ENCODE assay signal across 8 cellular contexts in genomic region chr7:100673942-100674431, GRCh38. TPM values are rescaled to one million over a fixed set of nuclear protein-coding genes. Genes with fewer than 3 reads are reported as not detected.
DNase-seq lines count a peak whose midpoint lies in the region; ATAC-seq, FAIRE-seq and TF ChIP-seq lines count a peak whose summit lies in the region.

No MANE protein-coding gene starts in this region.

- H3K9me1 ChIP-seq in K562 (ENCODE audit: control insufficient read depth, insufficient read depth, low read length) = no peaks in the 10 kb centered on the region

- H3K4me3 ChIP-seq in H7 (ENCODE audit: insufficient read depth, low read depth, low read length) = peak overlapping the region; percentile 88
- peak overlapping the region; percentile 99 for H3K4me3 ChIP-seq in K562

- peak; percentile 4 for ATAC-seq in K562

- peak overlapping the region; percentile 92 to 96 (median 93) for H3K4me3 Mint-ChIP-seq in immature natural killer cell

- peak overlapping the region; percentile 88 for H3K27ac ChIP-seq in C4-2B
- peak overlapping the region; percentile 98 for H3K27ac ChIP-seq in K562 (ENCODE audit: extremely low read depth, low read depth, low read length)

- H3K36me3 Mint-ChIP-seq in immature natural killer cell = peaks cover 0 to 7% (median 0%) of the 10 kb centered on the region in 3 donors

- H3K4me1 Mint-ChIP-seq in immature natural killer cell = peaks cover 7 to 16% of the 10 kb centered on the region in 2 donors

- peak overlapping the region; percentile 89 for H2AFZ ChIP-seq in K562 (ENCODE audit: low read depth, low read length)

- DNase-seq in H7 (peak; percentile 80), RKO (ENCODE audit: low spot score) (peak; percentile 55), K562 (ENCODE audit: extremely low read depth in 1 of 4, low spot score in 3 of 4) (peak; percentile 65 to 71 (median 68)), immature natural killer cell (no peak), SHP77 (lab: John Stamatoyannopoulos, UW) (no peak), NCI-H1105 treated with DMSO at 0.1 percent for 48 hours (lab: John Stamatoyannopoulos, UW) (no peak)
- DNase-seq in stimulated activated CD8-positive, alpha-beta memory T cell treated with anti-CD3 and anti-CD28 coated beads, Interleukin-4, amount 100 ng/mL, for 24 hours (ENCODE audit: low read depth) = peak; percentile 44

- H3K4me2 ChIP-seq in K562 (ENCODE audit: insufficient read depth, low read length) = peak overlapping the region; percentile 88

- peaks cover 11% of the 10 kb centered on the region; the same call in 1 of the 2 replicates for H4K20me1 ChIP-seq in K562 (replicated peaks; ENCODE audit: control insufficient read depth, insufficient read depth, low read length)

- peak overlapping the region; percentile 93 to 98 for H3K9ac ChIP-seq in K562 (ENCODE audit: insufficient read depth in 1 of 2, low read depth in 2 of 2, low read length in 2 of 2)

- 2% methylated on average over 32 of the region's 35 CpGs for WGBS in K562 (ENCODE audit: insufficient coverage, low coverage, missing lambda C conversion rate)

- CTCF ChIA-PET in K562 (lab: Yijun Ruan, JAX; ENCODE audit: low intra/inter-chr PET ratio) = interaction anchor here (0.6 to 0.7 kb wide), 2 partner anchors 13 to 69 kb away, joined by 3 to 4 read pairs; no protein-coding TSS in a partner anchor

- in situ Hi-C loops in K562 (cut with MboI) = no loop called here

- H3K27ac Mint-ChIP-seq in immature natural killer cell = peak overlapping the region; percentile 91 to 98 (median 96)

- peaks cover 23 to 35% (median 23%) of the 10 kb centered on the region in 3 donors for H3K27me3 Mint-ChIP-seq in immature natural killer cell (ENCODE audit: low read depth in 3 of 3)

- H3K36me3 ChIP-seq in H7 (replicated peaks; ENCODE audit: control insufficient read depth, insufficient read depth, low read length) = peaks cover 10% of the 10 kb centered on the region
- peaks cover 27% of the 10 kb centered on the region; the same call in 2 of the 3 replicates for H3K36me3 ChIP-seq in K562 (ENCODE audit: control insufficient read depth, insufficient read depth, low read length)

- TF ChIP-seq EP300 in K562 (IDR thresholded peaks at IDR 0.05; ENCODE audit: low read length) = no peak

- H3K9me3 ChIP-seq in K562 (replicated peaks; ENCODE audit: control insufficient read depth, insufficient read depth, low read depth, low read length) = no peaks in the 10 kb centered on the region

- TF ChIP-seq POLR2A in K562 (conservative IDR thresholded peaks at IDR 0.05) = peak; percentile 10; the same call in 1 of the 2 replicates

- H3K79me2 ChIP-seq in K562 (ENCODE audit: control insufficient read depth, insufficient read depth, low read length) = peaks cover 46% of the 10 kb centered on the region

- POLR2A ChIA-PET in K562 (lab: Yijun Ruan, JAX) = interaction anchor here (1.0 to 1.4 kb wide), 2 partner anchors 31 to 34 kb away, joined by 4 to 5 read pairs; no protein-coding TSS in a partner anchor

- intact Hi-C loops in K562 (cut with micrococcal nuclease) = loop anchor here (1.0 to 5.0 kb wide), 4 partner anchors 33 to 69 kb away; partner anchors contain the start of genes MOSPD3 and TFR2

- H3K9me3 Mint-ChIP-seq in immature natural killer cell = no peaks in the 10 kb centered on the region

- 0 out of 4 replicates have a peak, but pooled peaks of 1 of the 2 experiments have one; percentile 0 for TF ChIP-seq RAD21 in K562 (CRISPR knock-in tag; conservative IDR thresholded peaks at IDR 0.05 in 1 of 2, IDR thresholded peaks at IDR 0.05 in 1 of 2)

- H3K27me3 ChIP-seq in H7 (ENCODE audit: control insufficient read depth, insufficient read depth, low read length) = peaks cover 5% of the 10 kb centered on the region
- no peaks in the 10 kb centered on the region for H3K27me3 ChIP-seq in K562 (ENCODE audit: control insufficient read depth in 2 of 2, insufficient read depth in 2 of 2, low read length in 2 of 2)

- TF ChIP-seq CTCF in C4-2B (conservative IDR thresholded peaks at IDR 0.05) (no peak), K562 (IDR thresholded peaks at IDR 0.05 in 2 of 3, conservative IDR thresholded peaks at IDR 0.05 in 1 of 3; ENCODE audit: insufficient read depth in 2 of 3, low read depth in 1 of 3, low read length in 3 of 3) (no peak)

- FAIRE-seq in K562 (lab: Jason Lieb, UNC) = peak; percentile 55

- H3K4me1 ChIP-seq in K562 (replicated peaks in 1 of 2; ENCODE audit: control insufficient read depth in 2 of 2, insufficient read depth in 2 of 2, low read length in 2 of 2) = peaks cover 0 to 60% of the 10 kb centered on the region in 2 experiments; a peak in 4 of 5 replicates

- no TSS peak for BruUV-seq in K562 (replicated peaks; lab: Mats Ljungman, UMichigan)

RNA-seq across cellular contexts. Expression of gene GNB2, which starts 0.4 kb away (rescaled TPM):
- total RNA-seq in H7 (2014; rRNA removed; shearing (Covaris generic)) = 108 and 122 TPM in 2 replicates
- total RNA-seq in K562 (2011; cell fraction: chromatin; rRNA removed; ENCODE audit: low replicate concordance) = 52.2 and 165 TPM in 2 replicates
- total RNA-seq in K562 (2011; cell fraction: nucleolus; rRNA removed) = 119 and 144 TPM in 2 replicates
- total RNA-seq in K562 (2011; cell fraction: nucleoplasm; rRNA removed) = 70.5 and 76.0 TPM in 2 replicates
- total RNA-seq in K562 (2014; rRNA removed) (125 and 171 TPM in 2 replicates), K562 (2014; rRNA removed; fragmentation: Illumina TruSeq; extraction: Trizol) (25.4 and 37.1 TPM in 2 replicates), K562 (2015; rRNA removed; fragmentation: Illumina TruSeq; extraction: Trizol) (74.1 and 78.5 TPM in 2 replicates), K562 (2021) (320 and 323 TPM in 2 replicates)
- polyA plus RNA-seq in K562 (2011; rRNA removed) (83.8 and 104 TPM in 2 replicates), K562 (2014; fragmentation: Illumina TruSeq; extraction: Trizol) (212 and 251 TPM in 2 replicates), K562 (2014; fragmentation: Nextera tagmentation; extraction: Ambion mirVana) (1 to 10 TPM in 1 of 2 experiments, under 1 TPM in 1; 0.65 to 5.2 TPM), K562 (2014; rRNA removed) (189 and 193 TPM in 2 replicates), immature natural killer cell (10 to 100 TPM; 61.4 to 71.8 (median 64.8) TPM)
- 142 and 275 TPM in 2 replicates for polyA plus RNA-seq in K562 (2011; cell fraction: cytosol; rRNA removed)
- 125 and 179 TPM in 2 replicates for polyA plus RNA-seq in K562 (2011; cell fraction: nucleus; rRNA removed)
- 243 and 314 TPM in 2 replicates for polyA plus RNA-seq in K562 (2012)
- polyA minus RNA-seq in K562 (2011; rRNA and poly(A)+ RNA removed) = 21.4 and 50.9 TPM in 2 replicates
- polyA minus RNA-seq in K562 (2011; cell fraction: cytosol; rRNA and poly(A)+ RNA removed) = 89.4 and 98.0 TPM in 2 replicates
- 23.0 and 27.4 TPM in 2 replicates for polyA minus RNA-seq in K562 (2011; cell fraction: nucleus; rRNA and poly(A)+ RNA removed)

RNA-seq across cellular contexts. Expression of gene ACTL6B, which starts 17.7 kb away (rescaled TPM):
- 0.30 and 0.90 TPM in 2 replicates for total RNA-seq in H7 (2014; rRNA removed; shearing (Covaris generic))
- not detected in 2 replicates for total RNA-seq in K562 (2011; cell fraction: chromatin; rRNA removed; ENCODE audit: low replicate concordance)
- not detected in 2 replicates for total RNA-seq in K562 (2011; cell fraction: nucleolus; rRNA removed)
- total RNA-seq in K562 (2011; cell fraction: nucleoplasm; rRNA removed) = not detected in 2 replicates
- not detected in 2 replicates for total RNA-seq in K562 (2014; rRNA removed)
- total RNA-seq in K562 (2014; rRNA removed; fragmentation: Illumina TruSeq; extraction: Trizol) = not detected in 2 replicates
- not detected in 2 replicates for total RNA-seq in K562 (2015; rRNA removed; fragmentation: Illumina TruSeq; extraction: Trizol)
- not detected in 2 replicates for total RNA-seq in K562 (2021)
- polyA plus RNA-seq in K562 (2011; rRNA removed) = not detected in 2 replicates
- not detected in 2 replicates for polyA plus RNA-seq in K562 (2011; cell fraction: cytosol; rRNA removed)
- not detected in 2 replicates for polyA plus RNA-seq in K562 (2011; cell fraction: nucleus; rRNA removed)
- polyA plus RNA-seq in K562 (2012) = not detected in 2 replicates
- polyA plus RNA-seq in K562 (2014; fragmentation: Illumina TruSeq; extraction: Trizol) = not detected in 2 replicates
- not detected for polyA plus RNA-seq in K562 (2014; fragmentation: Nextera tagmentation; extraction: Ambion mirVana)
- not detected in 2 replicates for polyA plus RNA-seq in K562 (2014; rRNA removed)
- not detected in 2 replicates for polyA minus RNA-seq in K562 (2011; rRNA and poly(A)+ RNA removed)
- polyA minus RNA-seq in K562 (2011; cell fraction: cytosol; rRNA and poly(A)+ RNA removed) = not detected in 2 replicates
- polyA minus RNA-seq in K562 (2011; cell fraction: nucleus; rRNA and poly(A)+ RNA removed) = not detected in 2 replicates
- polyA plus RNA-seq in immature natural killer cell = not detected

RNA-seq across cellular contexts. Expression of gene GIGYF1, which starts 20.1 kb away (rescaled TPM):
- total RNA-seq in H7 (2014; rRNA removed; shearing (Covaris generic)) = 48.2 and 66.4 TPM in 2 replicates
- total RNA-seq in K562 (2011; cell fraction: chromatin; rRNA removed; ENCODE audit: low replicate concordance) = 84.5 and 200 TPM in 2 replicates
- total RNA-seq in K562 (2011; cell fraction: nucleolus; rRNA removed) = 145 and 152 TPM in 2 replicates
- total RNA-seq in K562 (2011; cell fraction: nucleoplasm; rRNA removed) = 94.7 and 102 TPM in 2 replicates
- total RNA-seq in K562 (2014; rRNA removed) (30.6 and 33.6 TPM in 2 replicates), K562 (2014; rRNA removed; fragmentation: Illumina TruSeq; extraction: Trizol) (7.7 and 8.0 TPM in 2 replicates), K562 (2015; rRNA removed; fragmentation: Illumina TruSeq; extraction: Trizol) (20.0 and 21.0 TPM in 2 replicates), K562 (2021) (57.8 and 76.2 TPM in 2 replicates)
- polyA plus RNA-seq in K562 (2011; rRNA removed) (9.7 and 12.7 TPM in 2 replicates), K562 (2014; fragmentation: Illumina TruSeq; extraction: Trizol) (16.8 and 24.3 TPM in 2 replicates), K562 (2014; fragmentation: Nextera tagmentation; extraction: Ambion mirVana) (1 to 10 TPM in 1 of 2 experiments, under 1 TPM in 1; 0.56 to 1.6 TPM), K562 (2014; rRNA removed) (39.5 and 59.2 TPM in 2 replicates), immature natural killer cell (1 to 10 TPM in 1 of 3 donors, under 1 TPM in 2; 0.03 to 2.0 (median 0.47) TPM)
- 7.7 and 14.4 TPM in 2 replicates for polyA plus RNA-seq in K562 (2011; cell fraction: cytosol; rRNA removed)
- polyA plus RNA-seq in K562 (2011; cell fraction: nucleus; rRNA removed) = 110 and 242 TPM in 2 replicates
- 26.8 and 38.9 TPM in 2 replicates for polyA plus RNA-seq in K562 (2012)
- polyA minus RNA-seq in K562 (2011; rRNA and poly(A)+ RNA removed) = 3.1 and 4.1 TPM in 2 replicates
- 11.6 and 11.9 TPM in 2 replicates for polyA minus RNA-seq in K562 (2011; cell fraction: cytosol; rRNA and poly(A)+ RNA removed)
- polyA minus RNA-seq in K562 (2011; cell fraction: nucleus; rRNA and poly(A)+ RNA removed) = 40.9 and 52.5 TPM in 2 replicates

RNA-seq across cellular contexts. Expression of gene POP7, which starts 31.9 kb away (rescaled TPM):
- total RNA-seq in H7 (2014; rRNA removed; shearing (Covaris generic)) = 95.0 and 128 TPM in 2 replicates
- 7.9 and 28.1 TPM in 2 replicates for total RNA-seq in K562 (2011; cell fraction: chromatin; rRNA removed; ENCODE audit: low replicate concordance)
- 39.7 and 46.0 TPM in 2 replicates for total RNA-seq in K562 (2011; cell fraction: nucleolus; rRNA removed)
- total RNA-seq in K562 (2011; cell fraction: nucleoplasm; rRNA removed) = 24.5 and 27.6 TPM in 2 replicates
- 150 and 214 TPM in 2 replicates for total RNA-seq in K562 (2014; rRNA removed)
- 46.7 and 49.9 TPM in 2 replicates for total RNA-seq in K562 (2014; rRNA removed; fragmentation: Illumina TruSeq; extraction: Trizol)
- total RNA-seq in K562 (2015; rRNA removed; fragmentation: Illumina TruSeq; extraction: Trizol) = 115 TPM in 2 replicates
- 109 TPM in 2 replicates for total RNA-seq in K562 (2021)
- 43.3 and 68.9 TPM in 2 replicates for polyA plus RNA-seq in K562 (2011; rRNA removed)
- polyA plus RNA-seq in K562 (2011; cell fraction: cytosol; rRNA removed) = 72.5 and 209 TPM in 2 replicates
- 33.6 and 51.3 TPM in 2 replicates for polyA plus RNA-seq in K562 (2011; cell fraction: nucleus; rRNA removed)
- 73.1 and 110 TPM in 2 replicates for polyA plus RNA-seq in K562 (2012)
- 46.0 and 87.4 TPM in 2 replicates for polyA plus RNA-seq in K562 (2014; fragmentation: Illumina TruSeq; extraction: Trizol)
- 10 to 100 TPM; 11.5 to 27.1 TPM for polyA plus RNA-seq in K562 (2014; fragmentation: Nextera tagmentation; extraction: Ambion mirVana)
- 163 and 191 TPM in 2 replicates for polyA plus RNA-seq in K562 (2014; rRNA removed)
- polyA minus RNA-seq in K562 (2011; rRNA and poly(A)+ RNA removed) = 7.4 and 14.3 TPM in 2 replicates
- 17.0 and 39.1 TPM in 2 replicates for polyA minus RNA-seq in K562 (2011; cell fraction: cytosol; rRNA and poly(A)+ RNA removed)
- polyA minus RNA-seq in K562 (2011; cell fraction: nucleus; rRNA and poly(A)+ RNA removed) = 11.8 and 12.6 TPM in 2 replicates
- polyA plus RNA-seq in immature natural killer cell = 10 to 100 TPM; 65.1 to 70.3 (median 67.0) TPM

RNA-seq across cellular contexts. Expression of gene TFR2, which starts 32.6 kb away (rescaled TPM):
- 2.0 and 4.4 TPM in 2 replicates for total RNA-seq in H7 (2014; rRNA removed; shearing (Covaris generic))
- total RNA-seq in K562 (2011; cell fraction: chromatin; rRNA removed; ENCODE audit: low replicate concordance) = 166 and 461 TPM in 2 replicates
- 349 and 384 TPM in 2 replicates for total RNA-seq in K562 (2011; cell fraction: nucleolus; rRNA removed)
- 215 and 227 TPM in 2 replicates for total RNA-seq in K562 (2011; cell fraction: nucleoplasm; rRNA removed)
- 71.6 and 92.0 TPM in 2 replicates for total RNA-seq in K562 (2014; rRNA removed)
- total RNA-seq in K562 (2014; rRNA removed; fragmentation: Illumina TruSeq; extraction: Trizol) = 16.3 and 21.7 TPM in 2 replicates
- total RNA-seq in K562 (2015; rRNA removed; fragmentation: Illumina TruSeq; extraction: Trizol) = 40.8 and 44.0 TPM in 2 replicates
- 121 and 123 TPM in 2 replicates for total RNA-seq in K562 (2021)
- polyA plus RNA-seq in K562 (2011; rRNA removed) = 51.1 and 65.2 TPM in 2 replicates
- polyA plus RNA-seq in K562 (2011; cell fraction: cytosol; rRNA removed) = 41.2 and 121 TPM in 2 replicates
- polyA plus RNA-seq in K562 (2011; cell fraction: nucleus; rRNA removed) = 267 and 470 TPM in 2 replicates
- 124 and 131 TPM in 2 replicates for polyA plus RNA-seq in K562 (2012)
- 55.3 and 63.5 TPM in 2 replicates for polyA plus RNA-seq in K562 (2014; fragmentation: Illumina TruSeq; extraction: Trizol)
- 1 to 10 TPM; 3.8 to 4.7 TPM for polyA plus RNA-seq in K562 (2014; fragmentation: Nextera tagmentation; extraction: Ambion mirVana)
- polyA plus RNA-seq in K562 (2014; rRNA removed) = 82.0 and 88.6 TPM in 2 replicates
- polyA minus RNA-seq in K562 (2011; rRNA and poly(A)+ RNA removed) = 12.8 and 26.7 TPM in 2 replicates
- 58.1 and 69.5 TPM in 2 replicates for polyA minus RNA-seq in K562 (2011; cell fraction: cytosol; rRNA and poly(A)+ RNA removed)
- polyA minus RNA-seq in K562 (2011; cell fraction: nucleus; rRNA and poly(A)+ RNA removed) = 62.4 and 89.8 TPM in 2 replicates
- 1 to 10 TPM in 2 of 3 donors, under 1 TPM in 1; 0.85 to 1.8 (median 1.1) TPM for polyA plus RNA-seq in immature natural killer cell

Comparison
In these comparisons a context has a peak if more than half of its experiments do, and no peak if none do; other contexts are left out.
1. DNase-seq: peak in H7 (single experiment), RKO (single experiment), K562 (4 of 4) and stimulated activated CD8-positive, alpha-beta memory T cell treated with anti-CD3 and anti-CD28 coated beads, Interleukin-4, amount 100 ng/mL, for 24 hours (single experiment); none in immature natural killer cell (0 of 3), SHP77 (0 of 2) and NCI-H1105 treated with DMSO at 0.1 percent for 48 hours (single experiment).